Comparison of ENCODE assay signal across 8 cellular contexts in genomic region chr17:58317421-58318064, GRCh38. TPM values are rescaled to one million over a fixed set of nuclear protein-coding genes. Genes with fewer than 3 reads are reported as not detected.
DNase-seq lines count a peak whose midpoint lies in the region; ATAC-seq and TF ChIP-seq lines count a peak whose summit lies in the region.

No MANE protein-coding gene starts in this region.

- TF ChIP-seq CTCF in GM12864 (IDR thresholded peaks at IDR 0.05; ENCODE audit: low read depth, low read length, missing control alignments) (peak; percentile 89), endothelial cell (IDR thresholded peaks at IDR 0.05; ENCODE audit: unreplicated experiment) (peak; percentile 30), neural progenitor cell (IDR thresholded peaks at IDR 0.05) (peak; percentile 74), uterus (IDR thresholded peaks at IDR 0.05) (peak; percentile 16 to 41 (median 32))

- no peaks in the 10 kb centered on the region for H3K27me3 ChIP-seq in neural progenitor cell
- H3K27me3 ChIP-seq in uterus, result no peaks in the 10 kb centered on the region

- DNase-seq in GM12864 (ENCODE audit: low read depth), result no peak
- peak; percentile 63 for DNase-seq in NCI-H510A treated with DMSO at 0.1 percent for 48 hours (lab: John Stamatoyannopoulos, UW)
- DNase-seq in activated CD4-positive, alpha-beta T cell treated with anti-CD3 and anti-CD28 coated beads, Interleukin-2, amount 50 U/mL, for 4 hours, result peak; percentile 70 to 75
- peak; percentile 54 for DNase-seq in endothelial cell (ENCODE audit: low spot score)
- DNase-seq in neural progenitor cell (ENCODE audit: low spot score), result peak; percentile 70
- peak; percentile 17 to 22 for DNase-seq in uterus
- no peak for DNase-seq in NCI-H146 (lab: John Stamatoyannopoulos, UW)

- intact Hi-C loops in uterus (cut with DNase I; ENCODE audit: low total_unique reads), result no loop called here

- H3F3A ChIP-seq in neural progenitor cell (ENCODE audit: low read depth), result no peaks in the 10 kb centered on the region

- no peaks in the 10 kb centered on the region for H3K4me1 ChIP-seq in neural progenitor cell
- H3K4me1 ChIP-seq in uterus, result no peaks in the 10 kb centered on the region

- H3K9me3 ChIP-seq in neural progenitor cell (ENCODE audit: low read depth) (no peaks in the 10 kb centered on the region), uterus (no peaks in the 10 kb centered on the region)

- no peaks in the 10 kb centered on the region for H3K79me2 ChIP-seq in neural progenitor cell (ENCODE audit: low read depth)

- no peak overlapping the region for H3K4me2 ChIP-seq in neural progenitor cell

- no peak for TF ChIP-seq POLR2A in uterus (IDR thresholded peaks at IDR 0.05)

- H3K36me3 ChIP-seq in neural progenitor cell, result no peaks in the 10 kb centered on the region
- H3K36me3 ChIP-seq in uterus, result no peaks in the 10 kb centered on the region

- no peak overlapping the region for H2AFZ ChIP-seq in neural progenitor cell (replicated peaks)

- H3K27ac ChIP-seq in neural progenitor cell, result no peak overlapping the region
- no peak overlapping the region for H3K27ac ChIP-seq in uterus

- H3K27ac Mint-ChIP-seq in endothelial cell (ENCODE audit: unreplicated experiment) (no peak overlapping the region), neural progenitor cell (no peak overlapping the region)

- H3K9me3 Mint-ChIP-seq in endothelial cell (ENCODE audit: unreplicated experiment), result no peaks in the 10 kb centered on the region
- H3K9me3 Mint-ChIP-seq in neural progenitor cell, result no peaks in the 10 kb centered on the region

- H3K4me3 ChIP-seq in GM12864 (ENCODE audit: low read depth, low read length), result no peak overlapping the region
- H3K4me3 ChIP-seq in neural progenitor cell, result no peak overlapping the region
- no peak overlapping the region for H3K4me3 ChIP-seq in uterus

- H4K20me1 ChIP-seq in neural progenitor cell (ENCODE audit: low read depth), result no peaks in the 10 kb centered on the region

- peak; percentile 71 for ATAC-seq in HG02678 (IDR thresholded peaks at IDR 0.05; ENCODE audit: unreplicated experiment)

- peaks cover 15% of the 10 kb centered on the region for H3K27me3 Mint-ChIP-seq in endothelial cell (ENCODE audit: unreplicated experiment)
- peaks cover 22% of the 10 kb centered on the region for H3K27me3 Mint-ChIP-seq in neural progenitor cell (ENCODE audit: insufficient read depth, low read depth)

- no peak overlapping the region for H3K9ac ChIP-seq in neural progenitor cell

- H3K36me3 Mint-ChIP-seq in endothelial cell (ENCODE audit: low read depth, unreplicated experiment) (no peaks in the 10 kb centered on the region), neural progenitor cell (peaks cover 9% of the 10 kb centered on the region)

- H3K4me3 Mint-ChIP-seq in endothelial cell (ENCODE audit: unreplicated experiment), result no peak overlapping the region
- no peak overlapping the region for H3K4me3 Mint-ChIP-seq in neural progenitor cell

- H3K4me1 Mint-ChIP-seq in endothelial cell (ENCODE audit: unreplicated experiment), result no peaks in the 10 kb centered on the region
- peaks cover 27% of the 10 kb centered on the region for H3K4me1 Mint-ChIP-seq in neural progenitor cell

RNA-seq across cellular contexts. Expression of gene TSPOAP1, which starts 11.1 kb away (rescaled TPM):
- total RNA-seq in endothelial cell (ENCODE audit: unreplicated experiment) (1.3 TPM), neural progenitor cell (ENCODE audit: low replicate concordance) (13.8 and 48.7 TPM in 2 replicates), uterus (10 to 100 TPM in 3 of 4 donors, under 1 TPM in 1; 0.59 to 43.7 (median 32.4) TPM)

RNA-seq across cellular contexts. Expression of gene SUPT4H1, which starts 34.5 kb away (rescaled TPM):
- total RNA-seq in endothelial cell (ENCODE audit: unreplicated experiment), result 150 TPM
- 60.2 and 103 TPM in 2 replicates for total RNA-seq in neural progenitor cell (ENCODE audit: low replicate concordance)
- 100 to 1,000 TPM in 2 of 4 donors, 10 to 100 TPM in 2; 31.1 to 267 (median 98.1) TPM for total RNA-seq in uterus

RNA-seq across cellular contexts. Expression of gene MPO, which starts 36.8 kb away (rescaled TPM):
- total RNA-seq in endothelial cell (ENCODE audit: unreplicated experiment) (not detected), neural progenitor cell (ENCODE audit: low replicate concordance) (not detected in 2 replicates), uterus (10 to 100 TPM in 1 of 4 donors, under 1 TPM in 1, not detected in 2; 0.79 to 21.7 TPM)

Comparison
In these comparisons a context has a peak if more than half of its experiments do, and no peak if none do; other contexts are left out.
1. DNase-seq: peak in NCI-H510A treated with DMSO at 0.1 percent for 48 hours (single experiment), activated CD4-positive, alpha-beta T cell treated with anti-CD3 and anti-CD28 coated beads, Interleukin-2, amount 50 U/mL, for 4 hours (2 of 2), endothelial cell (single experiment), neural progenitor cell (single experiment) and uterus (2 of 2); none in GM12864 (single experiment) and NCI-H146 (single experiment).
2. CTCF ChIP-seq: peak in every context shown above with its lines; median percentile 89 in GM12864; 74 in neural progenitor cell; 32 in uterus; 30 in endothelial cell.